Comparison of ENCODE assay signal across 2 cellular contexts in genomic region chr1:207091185-207091906, GRCh38.
TF ChIP-seq lines count a peak whose summit lies in the region.

No MANE protein-coding gene starts in this region.

TF ChIP-seq in A549, 52 proteins besides CTCF, POLR2A, EP300 and RAD21:
- TF ChIP-seq HOXA7 (CRISPR knock-in tag; IDR thresholded peaks at IDR 0.05) (no peak), RFX5 (IDR thresholded peaks at IDR 0.05) (no peak), TFCP2L1 (CRISPR knock-in tag; IDR thresholded peaks at IDR 0.05) (no peak), ZSCAN20 (CRISPR knock-in tag; IDR thresholded peaks at IDR 0.05) (no peak), MYC (IDR thresholded peaks at IDR 0.05; ENCODE audit: borderline replicate concordance, low read length) (no peak), FOSB (CRISPR knock-in tag; IDR thresholded peaks at IDR 0.05) (no peak), PHF8 (IDR thresholded peaks at IDR 0.05; ENCODE audit: borderline replicate concordance, low read depth) (no peak), HOXB5 (CRISPR knock-in tag; IDR thresholded peaks at IDR 0.05) (no peak), HES2 (IDR thresholded peaks at IDR 0.05) (no peak), KDM5A (IDR thresholded peaks at IDR 0.05) (no peak), CHD4 (IDR thresholded peaks at IDR 0.05; ENCODE audit: borderline replicate concordance) (no peak), JUNB (IDR thresholded peaks at IDR 0.05) (no peak), SREBF2 (IDR thresholded peaks at IDR 0.05) (no peak)
- TF ChIP-seq, protein P1, sequence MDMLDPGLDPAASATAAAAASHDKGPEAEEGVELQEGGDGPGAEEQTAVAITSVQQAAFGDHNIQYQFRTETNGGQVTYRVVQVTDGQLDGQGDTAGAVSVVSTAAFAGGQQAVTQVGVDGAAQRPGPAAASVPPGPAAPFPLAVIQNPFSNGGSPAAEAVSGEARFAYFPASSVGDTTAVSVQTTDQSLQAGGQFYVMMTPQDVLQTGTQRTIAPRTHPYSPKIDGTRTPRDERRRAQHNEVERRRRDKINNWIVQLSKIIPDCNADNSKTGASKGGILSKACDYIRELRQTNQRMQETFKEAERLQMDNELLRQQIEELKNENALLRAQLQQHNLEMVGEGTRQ (IDR thresholded peaks at IDR 0.05), result no peak

TF ChIP-seq in K562, 482 proteins besides CTCF, POLR2A, EP300 and RAD21:
- TF ChIP-seq, protein P2, sequence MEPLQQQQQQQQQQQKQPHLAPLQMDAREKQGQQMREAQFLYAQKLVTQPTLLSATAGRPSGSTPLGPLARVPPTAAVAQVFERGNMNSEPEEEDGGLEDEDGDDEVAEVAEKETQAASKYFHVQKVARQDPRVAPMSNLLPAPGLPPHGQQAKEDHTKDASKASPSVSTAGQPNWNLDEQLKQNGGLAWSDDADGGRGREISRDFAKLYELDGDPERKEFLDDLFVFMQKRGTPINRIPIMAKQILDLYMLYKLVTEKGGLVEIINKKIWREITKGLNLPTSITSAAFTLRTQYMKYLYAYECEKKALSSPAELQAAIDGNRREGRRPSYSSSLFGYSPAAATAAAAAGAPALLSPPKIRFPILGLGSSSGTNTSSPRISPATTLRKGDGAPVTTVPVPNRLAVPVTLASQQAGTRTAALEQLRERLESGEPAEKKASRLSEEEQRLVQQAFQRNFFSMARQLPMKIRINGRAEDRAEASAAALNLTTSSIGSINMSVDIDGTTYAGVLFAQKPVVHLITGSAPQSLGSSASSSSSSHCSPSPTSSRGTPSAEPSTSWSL (CRISPR knock-in tag; IDR thresholded peaks at IDR 0.05; ENCODE audit: borderline replicate concordance), result no peak
- TF ChIP-seq ESRRB (CRISPR knock-in tag; IDR thresholded peaks at IDR 0.05; ENCODE audit: borderline replicate concordance) (no peak), ZNF644 (tag; IDR thresholded peaks at IDR 0.05; ENCODE audit: low read depth) (no peak), ZNF77 (CRISPR knock-in tag; IDR thresholded peaks at IDR 0.05) (no peak), ZNF766 (CRISPR knock-in tag; conservative IDR thresholded peaks at IDR 0.05) (no peak), EHMT2 (IDR thresholded peaks at IDR 0.05) (no peak), CHCHD3 (CRISPR knock-in tag; IDR thresholded peaks at IDR 0.05) (no peak), C11orf30 (IDR thresholded peaks at IDR 0.05; ENCODE audit: low read depth) (peak; percentile 43), MEIS2 (IDR thresholded peaks at IDR 0.05; ENCODE audit: partially characterized antibody) (peak; percentile 68), ZNF316 (IDR thresholded peaks at IDR 0.05) (peak; percentile 59), RBBP5 (IDR thresholded peaks at IDR 0.05; ENCODE audit: borderline replicate concordance, insufficient read depth, low read length, poor library complexity, severe bottlenecking) (no peak), NFE2 (IDR thresholded peaks at IDR 0.05; ENCODE audit: low read depth) (0 out of 2 replicates have a peak, but pooled peaks have one; percentile 24)
- TF ChIP-seq, protein P3, sequence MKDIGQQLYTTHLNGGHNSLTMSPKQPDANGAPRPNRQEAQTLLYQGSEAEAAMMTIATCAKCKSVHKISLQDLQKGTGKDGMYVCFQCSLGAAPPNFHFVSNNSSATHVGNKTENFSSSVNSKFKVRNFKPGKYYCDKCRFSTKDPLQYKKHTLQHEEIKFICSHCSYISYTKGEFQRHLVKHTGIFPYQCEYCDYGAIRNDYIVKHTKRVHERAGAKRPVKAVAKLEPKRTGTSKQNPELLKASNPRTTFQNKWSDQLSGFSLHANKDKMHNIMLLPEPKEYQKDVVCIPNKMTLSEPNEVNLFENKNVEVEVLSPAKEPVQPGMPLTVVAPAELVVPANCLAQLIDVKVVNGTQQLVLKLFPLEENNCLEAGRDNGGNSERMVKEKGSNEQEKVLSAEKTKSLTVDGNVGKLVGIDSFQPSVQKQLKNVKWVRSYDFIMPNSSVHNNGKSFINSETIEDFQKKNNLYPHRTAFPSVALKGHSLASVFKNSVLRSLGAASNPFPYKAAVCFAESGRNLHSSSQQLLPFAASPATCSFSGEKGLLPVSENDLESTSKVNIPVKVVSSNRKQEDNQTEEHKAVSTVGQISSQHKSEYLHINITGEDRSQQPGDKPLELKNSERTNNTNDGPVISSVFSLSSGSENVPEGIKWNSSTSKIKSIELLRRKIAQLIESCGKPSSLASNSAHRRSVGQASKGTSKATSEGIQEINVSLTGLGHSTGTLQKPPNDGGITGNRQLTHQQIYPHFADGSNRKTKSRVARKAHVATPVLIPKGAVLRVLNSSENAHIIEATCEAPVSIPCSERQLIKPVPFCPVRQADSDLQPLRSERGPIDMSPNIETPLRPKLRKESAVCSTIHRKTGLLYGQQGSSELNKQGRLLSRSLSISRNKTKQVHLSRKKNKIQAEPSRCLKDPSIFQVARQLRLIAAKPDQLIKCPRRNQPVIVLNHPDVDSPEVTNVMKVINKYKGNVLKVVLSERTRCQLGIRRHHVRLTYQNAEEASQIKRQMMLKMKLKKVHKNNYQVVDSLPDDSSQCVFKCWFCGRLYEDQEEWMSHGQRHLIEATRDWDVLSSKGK (CRISPR knock-in tag; IDR thresholded peaks at IDR 0.05), result no peak
- TF ChIP-seq, protein P4, sequence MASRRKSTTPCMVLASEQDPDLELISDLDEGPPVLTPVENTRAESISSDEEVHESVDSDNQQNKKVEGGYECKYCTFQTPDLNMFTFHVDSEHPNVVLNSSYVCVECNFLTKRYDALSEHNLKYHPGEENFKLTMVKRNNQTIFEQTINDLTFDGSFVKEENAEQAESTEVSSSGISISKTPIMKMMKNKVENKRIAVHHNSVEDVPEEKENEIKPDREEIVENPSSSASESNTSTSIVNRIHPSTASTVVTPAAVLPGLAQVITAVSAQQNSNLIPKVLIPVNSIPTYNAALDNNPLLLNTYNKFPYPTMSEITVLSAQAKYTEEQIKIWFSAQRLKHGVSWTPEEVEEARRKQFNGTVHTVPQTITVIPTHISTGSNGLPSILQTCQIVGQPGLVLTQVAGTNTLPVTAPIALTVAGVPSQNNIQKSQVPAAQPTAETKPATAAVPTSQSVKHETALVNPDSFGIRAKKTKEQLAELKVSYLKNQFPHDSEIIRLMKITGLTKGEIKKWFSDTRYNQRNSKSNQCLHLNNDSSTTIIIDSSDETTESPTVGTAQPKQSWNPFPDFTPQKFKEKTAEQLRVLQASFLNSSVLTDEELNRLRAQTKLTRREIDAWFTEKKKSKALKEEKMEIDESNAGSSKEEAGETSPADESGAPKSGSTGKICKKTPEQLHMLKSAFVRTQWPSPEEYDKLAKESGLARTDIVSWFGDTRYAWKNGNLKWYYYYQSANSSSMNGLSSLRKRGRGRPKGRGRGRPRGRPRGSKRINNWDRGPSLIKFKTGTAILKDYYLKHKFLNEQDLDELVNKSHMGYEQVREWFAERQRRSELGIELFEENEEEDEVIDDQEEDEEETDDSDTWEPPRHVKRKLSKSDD (conservative IDR thresholded peaks at IDR 0.05; ENCODE audit: low read length), result no peak
- TF ChIP-seq, protein P5, sequence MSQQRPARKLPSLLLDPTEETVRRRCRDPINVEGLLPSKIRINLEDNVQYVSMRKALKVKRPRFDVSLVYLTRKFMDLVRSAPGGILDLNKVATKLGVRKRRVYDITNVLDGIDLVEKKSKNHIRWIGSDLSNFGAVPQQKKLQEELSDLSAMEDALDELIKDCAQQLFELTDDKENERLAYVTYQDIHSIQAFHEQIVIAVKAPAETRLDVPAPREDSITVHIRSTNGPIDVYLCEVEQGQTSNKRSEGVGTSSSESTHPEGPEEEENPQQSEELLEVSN (IDR thresholded peaks at IDR 0.05; ENCODE audit: borderline replicate concordance in 1 of 2, extremely low read depth in 1 of 2, insufficient read depth in 1 of 2, insufficient read length in 1 of 2, low read depth in 1 of 2, low read length in 1 of 2, poor library complexity in 1 of 2, severe bottlenecking in 1 of 2), result no peak
- TF ChIP-seq, protein P6, sequence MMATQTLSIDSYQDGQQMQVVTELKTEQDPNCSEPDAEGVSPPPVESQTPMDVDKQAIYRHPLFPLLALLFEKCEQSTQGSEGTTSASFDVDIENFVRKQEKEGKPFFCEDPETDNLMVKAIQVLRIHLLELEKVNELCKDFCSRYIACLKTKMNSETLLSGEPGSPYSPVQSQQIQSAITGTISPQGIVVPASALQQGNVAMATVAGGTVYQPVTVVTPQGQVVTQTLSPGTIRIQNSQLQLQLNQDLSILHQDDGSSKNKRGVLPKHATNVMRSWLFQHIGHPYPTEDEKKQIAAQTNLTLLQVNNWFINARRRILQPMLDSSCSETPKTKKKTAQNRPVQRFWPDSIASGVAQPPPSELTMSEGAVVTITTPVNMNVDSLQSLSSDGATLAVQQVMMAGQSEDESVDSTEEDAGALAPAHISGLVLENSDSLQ (IDR thresholded peaks at IDR 0.05), result 0 out of 2 replicates have a peak, but pooled peaks have one; percentile 15
TF ChIP-seq in K562: peak in this region for 5.
